ENCODE assay signal across 15 cellular contexts in genomic region chr4:90215286-90215685, GRCh38.
DNase-seq lines count a peak whose midpoint lies in the region; ATAC-seq and TF ChIP-seq lines count a peak whose summit lies in the region.
"Had no signal": no experiment of that assay in that cellular context is flagged by ENCODE, and none has a peak within 500 bp of the region (broad histone marks: within the 10 kb centered on the region; RNA-seq: fewer than 3 reads in every experiment).

No MANE protein-coding gene starts in this region.

- WGBS in smooth muscle cell (ENCODE audit: low lambda C conversion rate), result 72% methylated on average over 1 of the region's 1 CpG

- no peaks in the 10 kb centered on the region for H3K9me3 ChIP-seq in smooth muscle cell (replicated peaks; ENCODE audit: low read depth)
- H3K9me3 ChIP-seq: Caco-2 had no signal

- H3K27me3 ChIP-seq in KMS-11 (ENCODE audit: insufficient read depth, low read depth), result no peaks in the 10 kb centered on the region
- no peaks in the 10 kb centered on the region for H3K27me3 ChIP-seq in smooth muscle cell (ENCODE audit: low read depth)

- H3K79me2 ChIP-seq in KMS-11 (ENCODE audit: insufficient read depth, low read depth) (no peaks in the 10 kb centered on the region), smooth muscle cell (ENCODE audit: low read depth) (no peaks in the 10 kb centered on the region)

- H3K4me2 ChIP-seq in KMS-11 (peak overlapping the region; percentile 24; the same call in 1 of the 2 replicates), smooth muscle cell (no peak overlapping the region)

- H3K4me1 ChIP-seq in KMS-11 (ENCODE audit: low read depth, poor library complexity, severe bottlenecking) (peaks cover 44% of the 10 kb centered on the region), smooth muscle cell (ENCODE audit: low read depth) (no peaks in the 10 kb centered on the region)

- DNase-seq in DMS153 (lab: John Stamatoyannopoulos, UW), result peak; percentile 9
- DNase-seq in DMS153 treated with DMSO at 0.1 percent for 48 hours (lab: John Stamatoyannopoulos, UW; ENCODE audit: unreplicated experiment), result no peak
- DNase-seq in smooth muscle cell (lab: John Stamatoyannopoulos, UW; ENCODE audit: unreplicated experiment), result no peak
- no peak for DNase-seq in amniotic stem cell (lab: John Stamatoyannopoulos, UW)
- no peak for DNase-seq in activated CD4-positive, alpha-beta T cell treated with anti-CD3 and anti-CD28 coated beads for 4 hours
- DNase-seq in stimulated activated CD4-positive, alpha-beta T cell treated with anti-CD3 and anti-CD28 coated beads, Interleukin-12 subunit alpha, Interleukin-12 subunit beta, amount 100 ng/mL, for 4 hours, result no peak
- DNase-seq: foreskin melanocyte; GOT3; kidney glomerular epithelial cell; naive thymus-derived CD8-positive, alpha-beta T cell; Right ventricle myocardium superior had no signal

- no peaks in the 10 kb centered on the region for H3K36me3 ChIP-seq in KMS-11 (ENCODE audit: insufficient read depth)
- H3K36me3 ChIP-seq in smooth muscle cell (ENCODE audit: low read depth), result no peaks in the 10 kb centered on the region

- no peak for TF ChIP-seq CTCF in KMS-11 (conservative IDR thresholded peaks at IDR 0.05; ENCODE audit: low read depth, low read length)
- TF ChIP-seq CTCF in smooth muscle cell (IDR thresholded peaks at IDR 0.05; ENCODE audit: borderline replicate concordance, insufficient read depth, poor library complexity, severe bottlenecking), result no peak

- ATAC-seq in HG02678 (IDR thresholded peaks at IDR 0.05; ENCODE audit: unreplicated experiment), result peak; percentile 41
- ATAC-seq: naive thymus-derived CD8-positive, alpha-beta T cell had no signal

- no peaks in the 10 kb centered on the region for H3F3A ChIP-seq in smooth muscle cell (ENCODE audit: low read depth)

- H3K27ac ChIP-seq in KMS-11 (no peak overlapping the region), smooth muscle cell (ENCODE audit: low read depth) (peak overlapping the region; percentile 62)
- H3K27ac ChIP-seq: 22Rv1 had no signal

- H3K4me3 ChIP-seq in KMS-11 (IDR thresholded peaks at IDR 0.05; ENCODE audit: insufficient read depth, low read depth, low read length) (no peak overlapping the region), smooth muscle cell (no peak overlapping the region)

- H3K9ac ChIP-seq in KMS-11 (no peak overlapping the region), smooth muscle cell (ENCODE audit: low read depth) (no peak overlapping the region)

- H2AFZ ChIP-seq in KMS-11 (ENCODE audit: low read depth), result no peak overlapping the region
- no peak overlapping the region for H2AFZ ChIP-seq in smooth muscle cell (ENCODE audit: low read depth)

- H4K20me1 ChIP-seq in KMS-11 (ENCODE audit: insufficient read depth) (no peaks in the 10 kb centered on the region), smooth muscle cell (ENCODE audit: low read depth) (no peaks in the 10 kb centered on the region)
